Comparison of ENCODE assay signal across 16 cellular contexts in the genomic region with DNA sequence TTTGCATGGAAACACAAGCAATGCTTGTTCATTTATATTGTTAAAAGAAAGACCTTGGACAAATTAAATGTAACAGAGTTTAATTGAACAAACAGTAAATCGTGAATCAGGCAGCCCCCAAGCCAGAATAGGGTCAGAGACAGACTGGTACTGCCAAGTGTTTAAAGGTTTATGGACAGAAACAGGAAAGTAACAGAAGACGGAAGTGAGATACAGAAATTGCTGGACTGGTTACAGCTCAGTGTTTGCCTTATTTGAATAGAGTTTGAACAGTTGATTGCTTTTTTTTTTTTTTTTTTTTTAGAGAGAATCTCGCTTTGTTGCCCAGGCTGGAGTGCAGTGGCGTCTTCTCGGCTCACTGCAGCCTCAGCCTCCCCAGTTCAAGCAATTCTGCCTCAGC. TPM values are rescaled to one million over a fixed set of nuclear protein-coding genes. Genes with fewer than 3 reads are reported as not detected.
DNase-seq lines count a peak whose midpoint lies in the region; ATAC-seq and TF ChIP-seq lines count a peak whose summit lies in the region.
"Had no signal": no experiment of that assay in that cellular context is flagged by ENCODE, and none has a peak within 500 bp of the region (broad histone marks: within the 10 kb centered on the region; RNA-seq: fewer than 3 reads in every experiment).

No MANE protein-coding gene starts in this region.

- no CpG with 5 or more reads among the region's 5 CpGs for WGBS in trophoblast cell (ENCODE audit: extremely low coverage, insufficient coverage, insufficient read length)

- no peak for TF ChIP-seq CTCF in C4-2B (conservative IDR thresholded peaks at IDR 0.05)

- H4K91ac ChIP-seq in trophoblast cell (ENCODE audit: low read depth, low read length) = no peak overlapping the region

- H3K18ac ChIP-seq in trophoblast cell (ENCODE audit: low read length) = no peak overlapping the region

- H2BK5ac ChIP-seq in trophoblast cell (ENCODE audit: low read depth, low read length, poor library complexity) = no peak overlapping the region

- peaks cover 0 to 2% of the 10 kb centered on the region in 2 experiments for H3K4me1 ChIP-seq in trophoblast cell (ENCODE audit: control insufficient read depth in 1 of 2, insufficient read depth in 2 of 2, low read length in 2 of 2)
- H3K4me1 ChIP-seq: SJSA1, uterus had no signal

- H3K79me1 ChIP-seq in trophoblast cell (ENCODE audit: low read length) = no peaks in the 10 kb centered on the region

- no peaks in the 10 kb centered on the region for H3K79me2 ChIP-seq in trophoblast cell (ENCODE audit: control insufficient read depth, insufficient read depth, low read length, poor library complexity)

- H2AK5ac ChIP-seq in trophoblast cell (ENCODE audit: low read length) = no peak overlapping the region

- H3K23ac ChIP-seq in trophoblast cell (ENCODE audit: low read length) = no peak overlapping the region

- no peak overlapping the region for H4K12ac ChIP-seq in trophoblast cell (ENCODE audit: low read depth, low read length)

- H3K27ac ChIP-seq in C4-2B (peak overlapping the region; percentile 38), trophoblast cell (ENCODE audit: low read depth, low read length) (no peak overlapping the region)
- H3K27ac ChIP-seq: coronary artery, SJSA1 had no signal

- H3K4me2 ChIP-seq in trophoblast cell (ENCODE audit: low read length) = no peak overlapping the region

- H3K4me3 ChIP-seq in trophoblast cell (ENCODE audit: low read depth, low read length) = no peak overlapping the region
- H3K4me3 ChIP-seq: coronary artery, SJSA1, uterus had no signal

- no peak overlapping the region for H2BK120ac ChIP-seq in trophoblast cell (ENCODE audit: insufficient read depth, low read length, poor library complexity)

- H3K9ac ChIP-seq in trophoblast cell (ENCODE audit: low read length) = no peak overlapping the region

- no peaks in the 10 kb centered on the region for H3K27me3 ChIP-seq in trophoblast cell (ENCODE audit: insufficient read depth, low read length)
- H3K27me3 ChIP-seq: uterus had no signal

- no peak overlapping the region for H2BK12ac ChIP-seq in trophoblast cell (ENCODE audit: low read length)

- H3K9me3 ChIP-seq in trophoblast cell (ENCODE audit: insufficient read depth, low read depth, low read length) = no peaks in the 10 kb centered on the region
- H3K9me3 ChIP-seq: SJSA1, uterus had no signal

- no peak overlapping the region for H4K8ac ChIP-seq in trophoblast cell (ENCODE audit: low read depth, low read length)

- H2AFZ ChIP-seq in trophoblast cell (ENCODE audit: insufficient read depth, low read length, poor library complexity) = no peak overlapping the region

- no peak overlapping the region for H3K4ac ChIP-seq in trophoblast cell (ENCODE audit: low read depth, low read length)

- peak; percentile 47 for DNase-seq in germinal center (ENCODE audit: low spot score)
- DNase-seq in trophoblast cell = no peak
- DNase-seq in NCI-H345 treated with DMSO at 0.1 percent for 48 hours (lab: John Stamatoyannopoulos, UW; ENCODE audit: unreplicated experiment) = no peak
- DNase-seq in NCI-H1092 treated with DMSO at 0.1 percent for 48 hours (lab: John Stamatoyannopoulos, UW) = no peak
- DNase-seq: activated CD4-positive, CD25-positive, alpha-beta regulatory T cell; activated CD8-positive, alpha-beta memory T cell treated with anti-CD3 and anti-CD28 coated beads, Interleukin-2, amount 50 U/mL, for 48 hours; activated naive CD8-positive, alpha-beta T cell treated with anti-CD3 and anti-CD28 coated beads, Interleukin-2, amount 10 ng/mL, durations not matched to agents 7 days and 5 days; COR-L47; NCI-H1105 treated with DMSO at 0.1 percent for 48 hours; uterus had no signal

- no peak overlapping the region for H3K14ac ChIP-seq in trophoblast cell (ENCODE audit: low read length)

- ATAC-seq in GM19463 (IDR thresholded peaks at IDR 0.05; ENCODE audit: unreplicated experiment) (peak; percentile 48), HG03342 (IDR thresholded peaks at IDR 0.05; ENCODE audit: unreplicated experiment) (peak; percentile 48), HG03045 (IDR thresholded peaks at IDR 0.05; ENCODE audit: unreplicated experiment) (no peak)

- H3K36me3 ChIP-seq in trophoblast cell (ENCODE audit: control insufficient read depth in 1 of 2, insufficient read depth in 2 of 2, low read length in 2 of 2) = no peaks in the 10 kb centered on the region
- H3K36me3 ChIP-seq: SJSA1, uterus had no signal

RNA-seq across cellular contexts. Expression of gene DAO, which starts 50.3 kb away (rescaled TPM):
- 0.45 and 0.68 TPM in 2 replicates for polyA plus RNA-seq in trophoblast cell (2013)
